9 cellular contexts compared by ENCODE assay signal in the genomic region with DNA sequence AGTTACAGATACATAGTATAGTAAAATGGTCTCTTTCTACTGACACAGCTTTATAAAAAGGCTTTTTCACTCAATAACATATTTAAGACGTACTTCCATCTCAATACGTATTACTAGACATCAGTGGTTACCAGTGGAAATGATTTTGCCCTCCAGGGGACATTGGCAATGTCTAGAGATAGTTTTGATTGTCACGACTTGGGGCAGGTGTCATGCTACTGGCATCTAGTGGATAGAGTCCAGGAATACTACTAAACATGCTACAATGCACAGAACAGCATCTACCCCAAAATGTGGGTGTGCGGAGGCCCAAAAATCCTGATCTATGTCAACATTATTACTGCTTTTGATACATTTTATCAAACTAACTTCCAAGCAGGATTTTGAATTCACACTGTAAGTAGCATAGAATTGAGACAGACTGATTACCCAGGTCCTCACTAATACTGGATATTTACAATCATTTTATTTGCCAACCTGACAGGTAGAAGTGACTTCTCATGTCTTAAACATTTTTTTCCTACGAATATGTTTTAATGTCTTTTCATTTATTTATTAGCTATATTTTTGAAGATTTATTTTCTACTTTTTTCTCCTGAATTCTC. TPM values are rescaled to one million over a fixed set of nuclear protein-coding genes. Genes with fewer than 3 reads are reported as not detected.
DNase-seq lines count a peak whose midpoint lies in the region; ATAC-seq and TF ChIP-seq lines count a peak whose summit lies in the region.
"Had no signal": no experiment of that assay in that cellular context is flagged by ENCODE, and none has a peak within 500 bp of the region (broad histone marks: within the 10 kb centered on the region; RNA-seq: fewer than 3 reads in every experiment).

No MANE protein-coding gene starts in this region.

- CTCF ChIA-PET in BJ (lab: Yijun Ruan, JAX), result interaction anchor here (0.6 to 2.5 kb wide), 5 partner anchors 10 to 301 kb away, joined by 3 to 14 read pairs (median 4); no protein-coding TSS in a partner anchor

- no peaks in the 10 kb centered on the region for H3K27me3 ChIP-seq in BJ (ENCODE audit: control insufficient read depth, insufficient read depth, low read length)

- no peaks in the 10 kb centered on the region for H3K36me3 ChIP-seq in BJ (ENCODE audit: control insufficient read depth, insufficient read depth, low read length)

- H3K4me3 ChIP-seq in BJ (ENCODE audit: low read depth, low read length), result no peak overlapping the region
- H3K4me3 ChIP-seq in HFF-Myc (replicated peaks; ENCODE audit: low read depth, low read length), result no peak overlapping the region

- POLR2A ChIA-PET in BJ (lab: Charles Lee), result no interaction called here

- DNase-seq in BJ (ENCODE audit: low read depth) (no peak), HFF-Myc (ENCODE audit: extremely low read depth, low read depth) (no peak), RPMI7951 (ENCODE audit: low read depth) (peak; percentile 85), foreskin melanocyte (peak; percentile 56), KG1 (lab: John Stamatoyannopoulos, UW) (no peak), posterior vena cava (ENCODE audit: low spot score) (no peak)
- DNase-seq: activated effector memory CD4-positive, alpha-beta T cell treated with Interleukin-2 at 50 U/mL for 16 hours had no signal

- intact Hi-C loops in posterior vena cava (cut with DNase I), result no loop called here

- peak; percentile 25; the same call in 1 of the 2 replicates for TF ChIP-seq CTCF in BJ (IDR thresholded peaks at IDR 0.05; ENCODE audit: insufficient read depth, low read depth, low read length)
- peak; percentile 40 for TF ChIP-seq CTCF in HFF-Myc (IDR thresholded peaks at IDR 0.05; ENCODE audit: low read depth, low read length, missing control alignments)

- no peak for ATAC-seq in GM18858 (IDR thresholded peaks at IDR 0.05; ENCODE audit: unreplicated experiment)
- ATAC-seq in HG02623 (IDR thresholded peaks at IDR 0.05; ENCODE audit: unreplicated experiment), result no peak

RNA-seq across cellular contexts. Expression of a gene that starts 53.8 kb away (rescaled TPM):
- polyA plus RNA-seq in BJ (2011; rRNA removed), result 1.1 and 1.5 TPM in 2 replicates
- polyA minus RNA-seq in BJ (2011; rRNA and poly(A)+ RNA removed), result 0.90 and 1.1 TPM in 2 replicates
- total RNA-seq in RPMI7951 (2014; rRNA removed; shearing (Covaris generic)), result under 0.01 and 0.39 TPM in 2 replicates
- total RNA-seq in posterior vena cava, result 10 to 100 TPM; 16.8 to 18.8 TPM

Comparison
In these comparisons a context has a peak if more than half of its experiments do, and no peak if none do; other contexts are left out.
1. DNase-seq: peak in RPMI7951 (single experiment) and foreskin melanocyte (single experiment); none in BJ (single experiment), HFF-Myc (single experiment), KG1 (single experiment) and posterior vena cava (single experiment).
2. RNA of a gene that starts 53.8 kb away (total RNA-seq): 16.8 to 18.8 TPM in posterior vena cava; under 0.01 to 0.39 TPM in RPMI7951; every median in the first group is over 10 times any median in the second.